Comparison of ENCODE assay signal across 9 cellular contexts in the genomic region with DNA sequence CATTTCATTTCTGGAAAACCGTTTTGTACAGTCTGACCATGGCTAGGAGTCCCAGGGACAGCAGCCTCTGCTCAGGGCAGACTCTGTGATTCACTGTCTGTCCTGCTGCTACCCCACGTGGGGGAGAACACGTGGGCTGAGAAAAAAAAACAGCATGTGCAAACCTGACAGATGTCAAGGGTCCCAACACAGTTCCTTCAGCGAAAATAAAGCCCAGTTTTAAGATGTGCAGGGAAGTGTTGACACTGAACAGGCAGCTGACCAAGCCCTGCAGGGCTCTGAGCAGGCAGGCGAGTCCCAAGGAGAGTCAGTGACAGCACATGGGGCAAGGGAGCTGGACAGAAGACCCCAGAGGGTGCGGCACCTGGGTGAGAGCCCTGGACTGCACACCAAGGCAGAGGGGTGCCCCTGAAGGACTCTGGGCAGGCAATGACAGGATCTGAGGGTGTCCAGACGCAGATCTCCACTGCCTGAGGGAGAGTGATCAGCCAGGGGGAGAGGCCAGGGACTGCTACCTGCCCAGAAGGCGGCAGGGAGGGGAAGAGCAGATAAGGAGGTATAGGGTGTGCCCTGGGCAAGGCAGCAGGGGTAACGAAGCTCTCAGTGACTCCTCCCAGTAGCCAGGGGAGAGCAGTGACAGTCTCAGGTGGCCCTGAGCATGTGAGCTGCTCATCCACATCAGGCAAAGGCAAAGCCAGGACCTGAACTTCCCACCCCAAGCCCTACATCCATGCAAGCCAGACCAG. TPM values are rescaled to one million over a fixed set of nuclear protein-coding genes. Genes with fewer than 3 reads are reported as not detected.
DNase-seq lines count a peak whose midpoint lies in the region; ATAC-seq, FAIRE-seq and TF ChIP-seq lines count a peak whose summit lies in the region.
"Had no signal": no experiment of that assay in that cellular context is flagged by ENCODE, and none has a peak within 500 bp of the region (broad histone marks: within the 10 kb centered on the region; RNA-seq: fewer than 3 reads in every experiment).

No MANE protein-coding gene starts in this region.

- FAIRE-seq in bronchial epithelial cell (lab: Jason Lieb, UNC) (no peak), keratinocyte (lab: Jason Lieb, UNC) (no peak)

- H3K27ac ChIP-seq in keratinocyte (ENCODE audit: control insufficient read depth, insufficient read depth, low read length): no peak overlapping the region

- H3K4me1 ChIP-seq in keratinocyte (ENCODE audit: control insufficient read depth, extremely low read depth, insufficient read depth, low read length): peaks cover 23% of the 10 kb centered on the region

- peaks cover 5% of the 10 kb centered on the region for H4K20me1 ChIP-seq in keratinocyte (ENCODE audit: control insufficient read depth, extremely low read depth, insufficient read depth, low read length)

- no peak overlapping the region for H3K4me3 ChIP-seq in bronchial epithelial cell (ENCODE audit: low read depth, low read length)
- no peak overlapping the region for H3K4me3 ChIP-seq in keratinocyte (ENCODE audit: control insufficient read depth in 2 of 3, extremely low read depth in 1 of 3, insufficient read depth in 2 of 3, low read depth in 1 of 3, low read length in 3 of 3)

- no peak for ATAC-seq in activated CD4-positive, CD25-positive, alpha-beta regulatory T cell treated with anti-CD3 and anti-CD28 coated beads, Interleukin-2, amount 50 U/mL, for 24 hours
- no peak for ATAC-seq in HG03045 (IDR thresholded peaks at IDR 0.05; ENCODE audit: unreplicated experiment)
- ATAC-seq: stimulated activated memory B cell treated with anti-CD40 and anti-IgM and Interleukin-4, amounts not matched to agents 10 μg/mL and 1 μg/mL and 100 μg/mL, for 72 hours had no signal

- H2AFZ ChIP-seq in keratinocyte (ENCODE audit: control insufficient read depth, low read length): no peak overlapping the region

- no peaks in the 10 kb centered on the region for H3K9me3 ChIP-seq in keratinocyte (ENCODE audit: control insufficient read depth, low read depth, low read length)

- no peak overlapping the region for H3K4me2 ChIP-seq in keratinocyte (ENCODE audit: control insufficient read depth, extremely low read depth, insufficient read depth, low read depth, low read length)

- no peak for TF ChIP-seq CTCF in bronchial epithelial cell (IDR thresholded peaks at IDR 0.05; ENCODE audit: insufficient read depth, low read length, severe bottlenecking)
- TF ChIP-seq CTCF in keratinocyte (optimal IDR thresholded peaks at IDR 0.05 in 1 of 3, IDR thresholded peaks at IDR 0.05 in 1 of 3, conservative IDR thresholded peaks at IDR 0.05 in 1 of 3; ENCODE audit: extremely low read depth in 1 of 3, insufficient read depth in 2 of 3, low read length in 3 of 3): no peak

- DNase-seq in M059J (ENCODE audit: low read depth): peak; percentile 61
- peak; percentile 34 for DNase-seq in bronchial epithelial cell (ENCODE audit: low read depth)
- DNase-seq in keratinocyte (ENCODE audit: low read depth, low spot score): no peak
- DNase-seq in superior temporal gyrus (ENCODE audit: extremely low spot score): peak; percentile 45
- DNase-seq in NCI-H1436 treated with DMSO at 0.1 percent for 48 hours (lab: John Stamatoyannopoulos, UW): no peak
- DNase-seq in RPMI8226: no peak

- no peaks in the 10 kb centered on the region for H3K79me2 ChIP-seq in keratinocyte (ENCODE audit: control insufficient read depth, insufficient read depth, low read length)

- H3K27me3 ChIP-seq in bronchial epithelial cell (ENCODE audit: control insufficient read depth, insufficient read depth, low read length) (no peaks in the 10 kb centered on the region), keratinocyte (ENCODE audit: control insufficient read depth, extremely low read depth, insufficient read depth, low read length) (no peaks in the 10 kb centered on the region)

- dilution Hi-C loops in keratinocyte (cut with MboI; ENCODE audit: extremely low pct_ligation_motif_present, low sequenced_read_pairs): no loop called here

- H3K36me3 ChIP-seq in bronchial epithelial cell (ENCODE audit: control insufficient read depth, insufficient read depth, low read length) (peaks cover 15% of the 10 kb centered on the region), keratinocyte (ENCODE audit: control insufficient read depth in 2 of 2, extremely low read depth in 1 of 2, insufficient read depth in 2 of 2, low read length in 2 of 2) (peaks cover 34 to 38% of the 10 kb centered on the region in 2 experiments)

- no peaks in the 10 kb centered on the region for H3K9me1 ChIP-seq in keratinocyte (ENCODE audit: control insufficient read depth, extremely low read depth, insufficient read depth, low read length)

- H3K9ac ChIP-seq in keratinocyte (ENCODE audit: control insufficient read depth, extremely low read depth, insufficient read depth, low read length): peak overlapping the region; percentile 22

RNA-seq across cellular contexts. Expression of gene SPATC1L, which starts 5.1 kb away (rescaled TPM):
- 17.4 and 21.6 TPM in 2 replicates for total RNA-seq in M059J (2014; rRNA removed; shearing (Covaris generic))
- total RNA-seq in bronchial epithelial cell: 0.64 and 1.1 TPM in 2 replicates
- 0.79 to 4.5 TPM (median 1.3 TPM) in 3 replicates for polyA plus RNA-seq in keratinocyte
- polyA plus RNA-seq in keratinocyte (2011; ENCODE audit: low read depth): 1.5 TPM
- 2.9 and 10.0 TPM in 2 replicates for polyA plus RNA-seq in keratinocyte (2011; cell fraction: cytosol; rRNA removed)
- polyA plus RNA-seq in keratinocyte (2011; cell fraction: nucleus; rRNA removed): 2.3 and 4.9 TPM in 2 replicates
- polyA plus RNA-seq in keratinocyte (2012; ENCODE audit: low replicate concordance): 5.4 and 11.4 TPM in 2 replicates
- polyA minus RNA-seq in keratinocyte: 1.5 to 12.2 TPM (median 1.5 TPM) in 3 replicates
- 6.9 TPM for polyA minus RNA-seq in keratinocyte (2011; cell fraction: cytosol; rRNA and poly(A)+ RNA removed)
- 1.7 and 1.8 TPM in 2 replicates for polyA minus RNA-seq in keratinocyte (2011; cell fraction: nucleus; rRNA and poly(A)+ RNA removed)

RNA-seq across cellular contexts. Expression of gene FTCD, which starts 34.0 kb away (rescaled TPM):
- not detected in 2 replicates for total RNA-seq in M059J (2014; rRNA removed; shearing (Covaris generic))
- not detected in 2 replicates for total RNA-seq in bronchial epithelial cell
- polyA plus RNA-seq in keratinocyte: 0.08 TPM in 1 of 3 replicates, not detected in the others
- polyA plus RNA-seq in keratinocyte (2011; ENCODE audit: low read depth): not detected
- polyA plus RNA-seq in keratinocyte (2011; cell fraction: cytosol; rRNA removed): not detected in 2 replicates
- 0.28 and 0.68 TPM in 2 replicates for polyA plus RNA-seq in keratinocyte (2011; cell fraction: nucleus; rRNA removed)
- 0.47 TPM in 1 of 2 replicates, not detected in the other for polyA plus RNA-seq in keratinocyte (2012; ENCODE audit: low replicate concordance)
- not detected in 3 replicates for polyA minus RNA-seq in keratinocyte
- not detected for polyA minus RNA-seq in keratinocyte (2011; cell fraction: cytosol; rRNA and poly(A)+ RNA removed)
- not detected in 2 replicates for polyA minus RNA-seq in keratinocyte (2011; cell fraction: nucleus; rRNA and poly(A)+ RNA removed)

RNA-seq across cellular contexts. Expression of gene LSS, which starts 39.2 kb away (rescaled TPM):
- 31.9 and 55.0 TPM in 2 replicates for total RNA-seq in M059J (2014; rRNA removed; shearing (Covaris generic))
- total RNA-seq in bronchial epithelial cell: 29.6 and 43.7 TPM in 2 replicates
- 105 to 136 TPM (median 134 TPM) in 3 replicates for polyA plus RNA-seq in keratinocyte
- 27.6 TPM for polyA plus RNA-seq in keratinocyte (2011; ENCODE audit: low read depth)
- 64.0 and 96.8 TPM in 2 replicates for polyA plus RNA-seq in keratinocyte (2011; cell fraction: cytosol; rRNA removed)
- 299 and 368 TPM in 2 replicates for polyA plus RNA-seq in keratinocyte (2011; cell fraction: nucleus; rRNA removed)
- 27.2 and 156 TPM in 2 replicates for polyA plus RNA-seq in keratinocyte (2012; ENCODE audit: low replicate concordance)
- 220 to 321 TPM (median 313 TPM) in 3 replicates for polyA minus RNA-seq in keratinocyte
- 126 TPM for polyA minus RNA-seq in keratinocyte (2011; cell fraction: cytosol; rRNA and poly(A)+ RNA removed)
- polyA minus RNA-seq in keratinocyte (2011; cell fraction: nucleus; rRNA and poly(A)+ RNA removed): 158 and 181 TPM in 2 replicates

Comparison
In these comparisons a context has a peak if more than half of its experiments do, and no peak if none do; other contexts are left out.
1. DNase-seq: peak in M059J (single experiment), bronchial epithelial cell (single experiment) and superior temporal gyrus (single experiment); none in keratinocyte (single experiment), NCI-H1436 treated with DMSO at 0.1 percent for 48 hours (single experiment) and RPMI8226 (single experiment).